Comparison of ENCODE assay signal across 11 cellular contexts in genomic region chr1:45545019-45545493, GRCh38. TPM values are rescaled to one million over a fixed set of nuclear protein-coding genes. Genes with fewer than 3 reads are reported as not detected.
DNase-seq lines count a peak whose midpoint lies in the region; ATAC-seq, FAIRE-seq and TF ChIP-seq lines count a peak whose summit lies in the region.
"Had no signal": no experiment of that assay in that cellular context is flagged by ENCODE, and none has a peak within 500 bp of the region (broad histone marks: within the 10 kb centered on the region; RNA-seq: fewer than 3 reads in every experiment).

No MANE protein-coding gene starts in this region.

- H3K4me1 Mint-ChIP-seq in endothelial cell (ENCODE audit: unreplicated experiment) (peaks cover 35% of the 10 kb centered on the region), glutamatergic neuron (ENCODE audit: low read depth, unreplicated experiment) (peaks cover 17% of the 10 kb centered on the region)

- no peaks in the 10 kb centered on the region for H3K9me3 Mint-ChIP-seq in endothelial cell (ENCODE audit: unreplicated experiment)
- peaks cover 6% of the 10 kb centered on the region for H3K9me3 Mint-ChIP-seq in glutamatergic neuron (ENCODE audit: unreplicated experiment)

- peak; percentile 59 for ATAC-seq in HG03378 (IDR thresholded peaks at IDR 0.05; ENCODE audit: unreplicated experiment)

- peaks cover 1% of the 10 kb centered on the region for H3K27me3 Mint-ChIP-seq in endothelial cell (ENCODE audit: unreplicated experiment)
- peaks cover 3% of the 10 kb centered on the region for H3K27me3 Mint-ChIP-seq in glutamatergic neuron (ENCODE audit: unreplicated experiment)

- TF ChIP-seq CTCF in endothelial cell (IDR thresholded peaks at IDR 0.05; ENCODE audit: unreplicated experiment) (no peak), glutamatergic neuron (IDR thresholded peaks at IDR 0.05; ENCODE audit: partially characterized antibody, unreplicated experiment) (no peak)

- DNase-seq in CD1c-positive myeloid dendritic cell (ENCODE audit: extremely low spot score) (peak; percentile 55), GM19239 (ENCODE audit: insufficient read length, low spot score) (no peak), endothelial cell (ENCODE audit: low spot score) (no peak), glutamatergic neuron (no peak), mesenteric fat pad (ENCODE audit: low spot score) (no peak), OCI-M2 (lab: John Stamatoyannopoulos, UW; ENCODE audit: unreplicated experiment) (no peak), NCI-H69 (lab: John Stamatoyannopoulos, UW) (no peak)
- DNase-seq: brain microvascular endothelial cell, SW 1271 had no signal

- H3K36me3 Mint-ChIP-seq in endothelial cell (ENCODE audit: low read depth, unreplicated experiment), result peaks cover 3% of the 10 kb centered on the region
- no peaks in the 10 kb centered on the region for H3K36me3 Mint-ChIP-seq in glutamatergic neuron (ENCODE audit: unreplicated experiment)

- H3K27ac Mint-ChIP-seq in endothelial cell (ENCODE audit: unreplicated experiment), result peak overlapping the region; percentile 7
- no peak overlapping the region for H3K27ac Mint-ChIP-seq in glutamatergic neuron (ENCODE audit: unreplicated experiment)

- H3K4me3 Mint-ChIP-seq in endothelial cell (ENCODE audit: unreplicated experiment) (no peak overlapping the region), glutamatergic neuron (ENCODE audit: unreplicated experiment) (no peak overlapping the region)

- peak; percentile 82 for FAIRE-seq in GM19239 (lab: Jason Lieb, UNC)
- FAIRE-seq: HTR-8/SVneo had no signal

RNA-seq across cellular contexts. Expression of gene AKR1A1, which starts 5.6 kb away (rescaled TPM):
- total RNA-seq in endothelial cell (ENCODE audit: unreplicated experiment) (125 TPM), glutamatergic neuron (ENCODE audit: unreplicated experiment) (182 TPM), mesenteric fat pad (132 TPM)

RNA-seq across cellular contexts. Expression of gene PRDX1, which starts 23.4 kb away (rescaled TPM):
- total RNA-seq in endothelial cell (ENCODE audit: unreplicated experiment) (325 TPM), glutamatergic neuron (ENCODE audit: unreplicated experiment) (1,754 TPM), mesenteric fat pad (495 TPM)

RNA-seq across cellular contexts. Expression of gene NASP, which starts 38.8 kb away (rescaled TPM):
- total RNA-seq in endothelial cell (ENCODE audit: unreplicated experiment) (149 TPM), glutamatergic neuron (ENCODE audit: unreplicated experiment) (139 TPM), mesenteric fat pad (57.6 TPM)

RNA-seq across cellular contexts. Expression of gene MMACHC, which starts 45.0 kb away (rescaled TPM):
- total RNA-seq in endothelial cell (ENCODE audit: unreplicated experiment) (5.8 TPM), glutamatergic neuron (ENCODE audit: unreplicated experiment) (2.5 TPM), mesenteric fat pad (6.0 TPM)

RNA-seq across cellular contexts. Expression of gene CCDC163, which starts 45.2 kb away (rescaled TPM):
- total RNA-seq in endothelial cell (ENCODE audit: unreplicated experiment) (4.8 TPM), glutamatergic neuron (ENCODE audit: unreplicated experiment) (9.8 TPM), mesenteric fat pad (2.4 TPM)
